Comparison of ENCODE assay signal across 1 cellular context in the genomic region with DNA sequence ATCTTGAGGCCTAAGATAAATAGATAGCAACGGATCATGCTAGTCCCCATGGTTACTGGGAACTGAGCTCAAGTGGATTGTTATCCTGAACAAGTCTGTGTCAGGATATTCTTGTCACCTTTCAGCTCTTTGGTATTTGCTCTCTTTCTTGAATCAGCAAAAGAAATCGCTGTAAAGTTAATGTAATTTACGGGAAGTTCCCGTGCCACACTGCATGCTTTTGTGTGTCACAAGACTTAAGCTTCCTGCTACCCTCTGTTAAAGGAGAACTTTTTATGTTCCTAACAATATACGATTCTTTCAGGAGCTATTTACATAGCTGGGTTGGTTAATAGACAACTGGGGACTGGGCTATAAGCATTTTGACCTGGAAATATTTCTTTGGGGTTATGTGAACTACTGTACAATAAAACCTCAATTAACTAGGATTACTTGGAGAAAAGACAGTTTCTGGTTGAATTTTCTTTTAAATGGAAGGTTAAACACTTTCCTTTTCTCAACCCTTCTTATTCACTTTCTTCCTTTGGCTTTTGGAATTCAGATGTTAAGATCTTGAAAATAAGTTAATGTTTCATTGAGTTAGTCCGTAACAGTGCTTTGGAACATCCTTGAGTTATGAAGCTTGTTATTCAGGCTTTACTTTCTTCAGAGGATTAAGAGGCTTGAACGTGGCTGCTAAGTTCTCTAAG.
TF ChIP-seq lines count a peak whose summit lies in the region.

No MANE protein-coding gene starts in this region.

TF ChIP-seq in HEK293, 187 proteins besides CTCF, POLR2A, EP300 and RAD21 (continued from another document):
- TF ChIP-seq PATZ1 (tag by site-specific recombination; IDR thresholded peaks at IDR 0.05) (no peak), ZNF664 (tag by site-specific recombination; IDR thresholded peaks at IDR 0.05) (peak; percentile 98), PRDM1 (tag by site-specific recombination; IDR thresholded peaks at IDR 0.05) (peak; percentile 41; the same call in 1 of the 2 replicates), YY2 (tag by site-specific recombination; IDR thresholded peaks at IDR 0.05) (no peak), ZNF585B (tag by site-specific recombination; IDR thresholded peaks at IDR 0.05) (peak; percentile 27; the same call in 1 of the 2 replicates), ZNF324 (tag by site-specific recombination; IDR thresholded peaks at IDR 0.05) (no peak), YY1 (tag by site-specific recombination; IDR thresholded peaks at IDR 0.05) (no peak), SALL2 (tag by site-specific recombination; IDR thresholded peaks at IDR 0.05; ENCODE audit: borderline replicate concordance) (no peak), ZNF529 (tag by site-specific recombination; IDR thresholded peaks at IDR 0.05; ENCODE audit: insufficient replicate concordance) (no peak), ZNF600 (tag by site-specific recombination; IDR thresholded peaks at IDR 0.05) (peak; percentile 61; the same call in 1 of the 2 replicates), ZIC2 (tag by site-specific recombination; IDR thresholded peaks at IDR 0.05) (no peak), ZNF777 (tag by site-specific recombination; IDR thresholded peaks at IDR 0.05; ENCODE audit: borderline replicate concordance) (no peak), ZNF157 (tag by site-specific recombination; IDR thresholded peaks at IDR 0.05) (peak; percentile 83), ZNF341 (tag by site-specific recombination; IDR thresholded peaks at IDR 0.05; ENCODE audit: low read depth) (no peak)
